19 cellular contexts compared by ENCODE assay signal in the genomic region with DNA sequence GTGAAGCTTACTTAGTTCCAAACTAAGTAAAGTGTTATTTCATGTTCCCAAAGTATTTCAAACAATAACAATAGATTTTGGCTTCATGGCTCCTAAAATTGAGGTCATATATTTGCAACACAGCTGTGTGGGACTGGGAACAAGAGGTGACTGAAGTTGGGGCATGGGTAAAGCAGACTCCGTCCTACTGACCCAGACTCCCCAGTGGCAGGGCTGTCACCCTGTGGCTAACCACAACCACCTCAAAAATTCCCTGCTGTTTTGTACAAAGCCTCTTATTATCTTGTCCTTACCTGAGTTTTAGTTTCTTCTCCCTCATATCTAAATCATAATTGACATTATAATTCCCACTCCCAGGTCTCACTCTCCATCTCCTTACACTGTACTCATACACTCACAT.
"Had no signal": no experiment of that assay in that cellular context is flagged by ENCODE, and none has a peak within 500 bp of the region (broad histone marks: within the 10 kb centered on the region; RNA-seq: fewer than 3 reads in every experiment).

No MANE protein-coding gene starts in this region.

- H3K27ac ChIP-seq: esophagus muscularis mucosa, heart right ventricle, left ventricle myocardium inferior, tibial artery had no signal

- H3K4me1 ChIP-seq: heart right ventricle, left ventricle myocardium inferior had no signal

- ATAC-seq: activated CD4-positive, alpha-beta T cell treated with anti-CD3 and anti-CD28 coated beads for 36 hours; heart right ventricle; WTC11 had no signal

- H3K36me3 ChIP-seq: esophagus muscularis mucosa, heart right ventricle, left ventricle myocardium inferior, tibial artery, uterus had no signal

- DNase-seq: activated CD4-positive, alpha-beta T cell treated with anti-CD3 and anti-CD28 coated beads for 36 hours; activated CD4-positive, alpha-beta T cell treated with anti-CD3 and anti-CD28 coated beads, Interleukin-2, amount 50 U/mL, for 48 hours; activated T-cell treated with anti-CD3 and anti-CD28 coated beads for 4 hours; amniotic stem cell; effector memory CD4-positive, alpha-beta T cell; heart right ventricle; kidney glomerular epithelial cell; left ventricle myocardium inferior; mammary epithelial cell; midbrain; retina; stimulated activated CD4-positive, alpha-beta T cell treated with anti-CD3 and anti-CD28 coated beads, Interleukin-1b, Interleukin-23, amount 100 ng/mL, for 48 hours; stimulated activated CD8-positive, alpha-beta memory T cell treated with anti-CD3 and anti-CD28 coated beads, Interleukin-4, amount 100 ng/mL, for 48 hours; stimulated activated naive CD4-positive, alpha-beta T cell; substantia nigra; tibial artery; uterus had no signal

- H3K27me3 ChIP-seq: esophagus muscularis mucosa, heart right ventricle, tibial artery, uterus had no signal

- H3K9me3 ChIP-seq: esophagus muscularis mucosa, heart right ventricle, left ventricle myocardium inferior, tibial artery, uterus had no signal

- H3K4me3 ChIP-seq: esophagus muscularis mucosa, heart right ventricle, left ventricle myocardium inferior, tibial artery, uterus had no signal
